Comparison of ENCODE assay signal across 15 cellular contexts in genomic region chr15:58639992-58640391, GRCh38.
"Had no signal": no experiment of that assay in that cellular context is flagged by ENCODE, and none has a peak within 500 bp of the region (broad histone marks: within the 10 kb centered on the region; RNA-seq: fewer than 3 reads in every experiment).

No MANE protein-coding gene starts in this region.

- ATAC-seq: gastroesophageal sphincter; heart right ventricle; left lobe of liver; stimulated activated naive CD8-positive, alpha-beta T cell treated with anti-CD3 and anti-CD28 coated beads, Interleukin-15, amount 100 ng/mL, for 72 hours had no signal

- H3K4me1 Mint-ChIP-seq: stimulated activated naive CD8-positive, alpha-beta T cell treated with anti-CD3 and anti-CD28 coated beads, Interleukin-15, amount 100 ng/mL, for 72 hours had no signal

- H3K27me3 ChIP-seq: gastroesophageal sphincter, heart right ventricle, right atrium auricular region had no signal

- H3K4me1 ChIP-seq: gastroesophageal sphincter, heart right ventricle, right atrium auricular region had no signal

- H3K36me3 ChIP-seq: thoracic aorta had no signal

- H3K27me3 Mint-ChIP-seq: naive B cell; stimulated activated naive CD8-positive, alpha-beta T cell treated with anti-CD3 and anti-CD28 coated beads, Interleukin-15, amount 100 ng/mL, for 72 hours had no signal

- H3K9me3 ChIP-seq: gastroesophageal sphincter, heart right ventricle, right atrium auricular region, thoracic aorta had no signal

- H3K27ac ChIP-seq: gastroesophageal sphincter, heart right ventricle, right atrium auricular region, thoracic aorta had no signal

- H3K4me2 ChIP-seq: smooth muscle cell had no signal

- DNase-seq: activated CD4-positive, alpha-beta T cell treated with anti-CD3 and anti-CD28 coated beads for 1 hour; activated CD4-positive, alpha-beta T cell treated with anti-CD3 and anti-CD28 coated beads, Interleukin-2, amount 50 U/mL, for 4 hours; activated gamma-delta T cell treated with Interleukin-2 at 50 U/mL for 16 hours; activated T-cell treated with anti-CD3 and anti-CD28 coated beads, Interleukin-2, amount 50 U/mL, for 48 hours; erythroblast; heart right ventricle; naive B cell; nucleus accumbens; stimulated activated naive CD8-positive, alpha-beta T cell treated with anti-CD3 and anti-CD28 coated beads, Interleukin-15, amount 100 ng/mL, for 72 hours; T-helper 9 cell had no signal

- H3K9me3 Mint-ChIP-seq: naive B cell; stimulated activated naive CD8-positive, alpha-beta T cell treated with anti-CD3 and anti-CD28 coated beads, Interleukin-15, amount 100 ng/mL, for 72 hours had no signal

- H3K4me3 ChIP-seq: gastroesophageal sphincter, heart right ventricle, right atrium auricular region, smooth muscle cell, thoracic aorta had no signal

- H3K4me3 Mint-ChIP-seq: stimulated activated naive CD8-positive, alpha-beta T cell treated with anti-CD3 and anti-CD28 coated beads, Interleukin-15, amount 100 ng/mL, for 72 hours had no signal
